In the genomic region with DNA sequence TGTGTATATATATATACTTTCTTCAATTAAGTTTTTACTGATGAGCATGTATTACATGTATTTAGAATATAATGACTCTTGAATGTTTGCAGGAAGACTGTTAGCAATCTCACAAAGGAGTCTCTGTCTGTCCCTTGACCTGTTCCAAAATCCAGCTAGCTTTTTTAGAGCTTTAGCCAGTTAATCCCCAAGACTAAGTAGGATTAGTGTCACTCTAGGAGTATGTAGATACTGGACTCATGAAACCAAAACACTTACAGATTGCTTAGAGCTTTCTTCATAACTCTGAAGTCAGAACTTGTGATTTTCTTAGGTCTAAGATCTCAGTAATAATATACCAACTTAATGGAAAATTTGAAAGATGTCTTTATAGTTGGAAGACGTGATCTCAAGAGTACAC, we compare ENCODE assay signal across 9 cellular contexts. TPM values are rescaled to one million over a fixed set of nuclear protein-coding genes. Genes with fewer than 3 reads are reported as not detected.
DNase-seq lines count a peak whose midpoint lies in the region; ATAC-seq and TF ChIP-seq lines count a peak whose summit lies in the region.
"Had no signal": no experiment of that assay in that cellular context is flagged by ENCODE, and none has a peak within 500 bp of the region (broad histone marks: within the 10 kb centered on the region; RNA-seq: fewer than 3 reads in every experiment).

No MANE protein-coding gene starts in this region.

- peaks cover 14% of the 10 kb centered on the region for H3K4me1 Mint-ChIP-seq in endodermal cell

- H3K27ac Mint-ChIP-seq in endodermal cell: peak overlapping the region; percentile 4

- H4K20me1 ChIP-seq in OCI-LY7 (ENCODE audit: insufficient read depth, low read length): peaks cover 24% of the 10 kb centered on the region

- ATAC-seq in psoas muscle: no peak

- H3K27me3 ChIP-seq in endodermal cell (ENCODE audit: control insufficient read depth, insufficient read depth, low read length, poor library complexity, severe bottlenecking): no peaks in the 10 kb centered on the region
- H3K27me3 ChIP-seq in psoas muscle (ENCODE audit: insufficient read depth in 3 of 3, low read length in 2 of 3): no peaks in the 10 kb centered on the region

- H3K27ac ChIP-seq in OCI-LY7 (ENCODE audit: low read depth, low read length, poor library complexity, severe bottlenecking) (no peak overlapping the region), endodermal cell (ENCODE audit: low read depth, low read length) (no peak overlapping the region), psoas muscle (peak overlapping the region; percentile 100)

- peaks cover 21% of the 10 kb centered on the region for H3K36me3 Mint-ChIP-seq in endodermal cell (ENCODE audit: low read depth)

- DNase-seq in GM12864 (ENCODE audit: low read depth): no peak
- DNase-seq in OCI-LY7 (ENCODE audit: low spot score): no peak
- no peak for DNase-seq in endodermal cell
- no peak for DNase-seq in psoas muscle
- no peak for DNase-seq in stimulated activated CD4-positive, alpha-beta T cell treated with anti-CD3 and anti-CD28 coated beads, Interleukin-2, amount 100 ng/mL, for 24 hours
- no peak for DNase-seq in stimulated activated naive CD4-positive, alpha-beta T cell (lab: John Stamatoyannopoulos, UW)
- DNase-seq in SW 1271 (lab: John Stamatoyannopoulos, UW): no peak
- DNase-seq: activated CD4-positive, alpha-beta T cell treated with anti-CD3 and anti-CD28 coated beads, Interleukin-2, amount 50 U/mL, for 1 hour; NCI-H1694 had no signal

- H3K9me3 ChIP-seq in OCI-LY7 (ENCODE audit: low read length) (no peaks in the 10 kb centered on the region), endodermal cell (ENCODE audit: control insufficient read depth, low read length) (no peaks in the 10 kb centered on the region), psoas muscle (no peaks in the 10 kb centered on the region)

- no peaks in the 10 kb centered on the region for H3K27me3 Mint-ChIP-seq in endodermal cell (ENCODE audit: insufficient read depth)

- H3K4me3 ChIP-seq in GM12864 (ENCODE audit: low read depth, low read length) (peak overlapping the region; percentile 88), OCI-LY7 (ENCODE audit: low read depth, low read length, poor library complexity, severe bottlenecking) (peak overlapping the region; percentile 91), endodermal cell (ENCODE audit: low read length) (peak overlapping the region; percentile 88), psoas muscle (peak overlapping the region; percentile 97)

- H3K4me2 ChIP-seq in OCI-LY7 (ENCODE audit: low read length): peak overlapping the region; percentile 95

- H3K9me3 Mint-ChIP-seq in endodermal cell: no peaks in the 10 kb centered on the region

- peaks cover 52% of the 10 kb centered on the region for H3K79me2 ChIP-seq in OCI-LY7 (ENCODE audit: insufficient read depth, low read depth, low read length)

- H3K36me3 ChIP-seq in OCI-LY7 (ENCODE audit: insufficient read depth, low read length) (peaks cover 46% of the 10 kb centered on the region), endodermal cell (ENCODE audit: control insufficient read depth, insufficient read depth, low read length) (peaks cover 24% of the 10 kb centered on the region), psoas muscle (ENCODE audit: insufficient read depth in 1 of 2, low read depth in 1 of 2) (peaks cover 5 to 18% of the 10 kb centered on the region in 2 donors)

- CTCF ChIA-PET in OCI-LY7 (lab: Charles Lee; ENCODE audit: unreplicated experiment): no interaction called here

- no peak for TF ChIP-seq CTCF in GM12864 (IDR thresholded peaks at IDR 0.05; ENCODE audit: low read depth, low read length, missing control alignments)
- no peak for TF ChIP-seq CTCF in OCI-LY7 (conservative IDR thresholded peaks at IDR 0.05; ENCODE audit: low read length)
- TF ChIP-seq CTCF in endodermal cell (conservative IDR thresholded peaks at IDR 0.05): no peak
- no peak for TF ChIP-seq CTCF in psoas muscle (IDR thresholded peaks at IDR 0.05)

- 0 out of 2 replicates have a peak, but pooled peaks cover 3% of the 10 kb centered on the region for H3K9me2 ChIP-seq in OCI-LY7 (ENCODE audit: insufficient read depth, low read length)

- peaks cover 17% of the 10 kb centered on the region for H3K4me1 ChIP-seq in OCI-LY7 (ENCODE audit: insufficient read depth, low read length, poor library complexity, severe bottlenecking)
- no peaks in the 10 kb centered on the region for H3K4me1 ChIP-seq in endodermal cell (ENCODE audit: control insufficient read depth, insufficient read depth, low read length)
- H3K4me1 ChIP-seq in psoas muscle: peaks cover 41% of the 10 kb centered on the region

- H3K9ac ChIP-seq in endodermal cell (ENCODE audit: extremely low read depth, low read length, poor library complexity, severe bottlenecking): no peak overlapping the region

- POLR2A ChIA-PET in OCI-LY7 (lab: Charles Lee): interaction anchor here (1.0 to 2.5 kb wide), 4 partner anchors 12 to 692 kb away, joined by 3 to 6 read pairs (median 4); partner anchors contain the start of gene RAB3GAP1

- BruUV-seq in OCI-LY7 (replicated peaks; lab: Mats Ljungman, UMichigan): no TSS peak

- intact Hi-C loops in OCI-LY7 (cut with micrococcal nuclease; ENCODE audit: unreplicated experiment): loop anchor here (5.0 kb wide), 3 partner anchors 648 to 1007 kb away; partner anchors contain the start of gene RAB3GAP1
- intact Hi-C loops in psoas muscle (cut with DNase I): loop anchor here in 1 of 2 donors (10.0 kb wide), 2 partner anchors 209 to 589 kb away; partner anchors contain the start of genes R3HDM1 and ZRANB3

- WGBS in endodermal cell (ENCODE audit: insufficient coverage in 1 of 2, insufficient read length in 1 of 2), 2 experiments: 86 to 94% methylated on average over 1 of the region's 1 CpG
- WGBS in psoas muscle, 3 donors: 60 to 79% (median 65%) methylated on average over 1 of the region's 1 CpG

- peak overlapping the region; percentile 89 for H3K4me3 Mint-ChIP-seq in endodermal cell

- H2AFZ ChIP-seq in OCI-LY7 (ENCODE audit: low read length): no peak overlapping the region

RNA-seq across cellular contexts. Expression of gene UBXN4, which starts 2.2 kb away (rescaled TPM):
- total RNA-seq in OCI-LY7 (2014; rRNA removed; shearing (Covaris generic)): 48.4 and 55.4 TPM in 2 replicates
- total RNA-seq in OCI-LY7 (2022): 88.2 and 105 TPM in 2 replicates
- total RNA-seq in endodermal cell: 10 to 100 TPM; 81.0 to 81.6 TPM
- 96.1 TPM for polyA plus RNA-seq in endodermal cell (2013, experiment 1 of 2)
- polyA plus RNA-seq in endodermal cell (2013, experiment 2 of 2): 91.2 TPM
- 100 to 1,000 TPM in 1 of 4 donors, 10 to 100 TPM in 3; 73.3 to 101 (median 96.0) TPM for total RNA-seq in psoas muscle
- 100 to 1,000 TPM in 1 of 3 donors, 10 to 100 TPM in 2; 37.3 to 117 (median 53.1) TPM for polyA plus RNA-seq in psoas muscle
